ENCODE assay signal across 32 cellular contexts in genomic region chr18:29241199-29241598, GRCh38.
"Had no signal": no experiment of that assay in that cellular context is flagged by ENCODE, and none has a peak within 500 bp of the region (broad histone marks: within the 10 kb centered on the region; RNA-seq: fewer than 3 reads in every experiment).

No MANE protein-coding gene starts in this region.

- H3K27me3 ChIP-seq: adrenal gland, body of pancreas, brain microvascular endothelial cell, breast epithelium had no signal

- H3K36me3 ChIP-seq: adrenal gland, brain microvascular endothelial cell, breast epithelium had no signal

- H3K4me1 ChIP-seq: adrenal gland, body of pancreas, breast epithelium had no signal

- DNase-seq: activated B cell treated with CpG ODN at 0.5 μM for 24 hours; activated CD4-positive, alpha-beta memory T cell treated with anti-CD3 and anti-CD28 coated beads for 36 hours; activated CD4-positive, alpha-beta T cell treated with anti-CD3 and anti-CD28 coated beads for 4 hours; activated CD4-positive, alpha-beta T cell treated with anti-CD3 and anti-CD28 coated beads, Interleukin-2, amount 10 ng/mL, durations not matched to agents 24 days and 14 days; activated CD4-positive, alpha-beta T cell treated with anti-CD3 and anti-CD28 coated beads, Interleukin-2, amount 50 U/mL, for 1 hour; activated CD4-positive, alpha-beta T cell treated with anti-CD3 and anti-CD28 coated beads, Interleukin-2, amount 50 U/mL, for 4 hours; activated CD4-positive, CD25-positive, alpha-beta regulatory T cell treated with anti-CD3 and anti-CD28 coated beads, Interleukin-2, amount 50 U/mL, for 72 hours; activated CD8-positive, alpha-beta memory T cell treated with anti-CD3 and anti-CD28 coated beads, Interleukin-2, amount 50 U/mL, for 4 hours; activated CD8-positive, alpha-beta T cell treated with anti-CD3 and anti-CD28 coated beads for 36 hours; activated effector memory CD4-positive, alpha-beta T cell treated with anti-CD3 and anti-CD28 coated beads, Interleukin-2, amount 50 U/mL, for 16 hours; activated gamma-delta T cell treated with Interleukin-2 at 50 U/mL for 16 hours; activated naive CD4-positive, alpha-beta T cell; activated naive CD4-positive, alpha-beta T cell treated with anti-CD3 and anti-CD28 coated beads for 36 hours; activated naive CD4-positive, alpha-beta T cell treated with anti-CD3 and anti-CD28 coated beads, Interleukin-2, amount 50 U/mL, for 16 hours; activated naive CD8-positive, alpha-beta T cell treated with anti-CD3 and anti-CD28 coated beads for 36 hours; activated T-cell treated with anti-CD3 and anti-CD28 coated beads for 4 hours; activated T-cell treated with anti-CD3 and anti-CD28 coated beads, Interleukin-2, amount 50 U/mL, for 1 hour; activated T-cell treated with anti-CD3 and anti-CD28 coated beads, Interleukin-2, amount 50 U/mL, for 4 hours; activated T-cell treated with anti-CD3 and anti-CD28 coated beads, Interleukin-2, amount 50 U/mL, for 72 hours; adrenal gland; amniotic stem cell; aorta; body of pancreas; brain microvascular endothelial cell; central memory CD4-positive, alpha-beta T cell; T-helper 1 cell; T-helper 2 cell; T-helper 9 cell had no signal

- H3K27ac ChIP-seq: adrenal gland, body of pancreas, brain microvascular endothelial cell, breast epithelium, VCaP had no signal

- H3K9me3 ChIP-seq: adrenal gland, body of pancreas, breast epithelium had no signal

- H3K4me3 ChIP-seq: adrenal gland, body of pancreas, breast epithelium had no signal

- ATAC-seq: activated CD8-positive, alpha-beta T cell treated with anti-CD3 and anti-CD28 coated beads for 36 hours; activated naive CD4-positive, alpha-beta T cell treated with anti-CD3 and anti-CD28 coated beads, Interleukin-2, amount 50 U/mL, for 72 hours; activated T-cell treated with anti-CD3 and anti-CD28 coated beads, Interleukin-2, amount 50 U/mL, for 4 hours; activated T-cell treated with anti-CD3 and anti-CD28 coated beads, Interleukin-2, amount 50 U/mL, for 72 hours; activated T-helper 17 cell treated with anti-CD3 and anti-CD28 coated beads, Interleukin-2, amount 50 U/mL, for 72 hours; body of pancreas had no signal
